ENCODE assay signal across 8 cellular contexts in genomic region chr13:99498304-99499161, GRCh38. TPM values are rescaled to one million over a fixed set of nuclear protein-coding genes. Genes with fewer than 3 reads are reported as not detected.
DNase-seq lines count a peak whose midpoint lies in the region; ATAC-seq and TF ChIP-seq lines count a peak whose summit lies in the region.

No MANE protein-coding gene starts in this region.

- H3K27ac ChIP-seq in heart right ventricle = peak overlapping the region; percentile 20 to 95 (median 92)

- intact Hi-C loops in heart right ventricle (cut with DNase I) = loop anchor here in 2 of 10 donors (5.0 kb wide), 1 partner anchor 56 kb away; no protein-coding TSS in a partner anchor

- no peaks in the 10 kb centered on the region for H3K36me3 ChIP-seq in heart right ventricle

- peak overlapping the region; percentile 94 for H3K4me3 Mint-ChIP-seq in type B pancreatic cell

- H3K4me1 ChIP-seq in heart right ventricle = peaks cover 3 to 70% (median 48%) of the 10 kb centered on the region in 9 donors

- WGBS in heart right ventricle, 2 donors = 5 to 6% methylated on average over 49 of the region's 49 CpGs

- no peaks in the 10 kb centered on the region for H3K27me3 ChIP-seq in heart right ventricle

- TF ChIP-seq CTCF in GM12875 (IDR thresholded peaks at IDR 0.05; ENCODE audit: borderline replicate concordance, insufficient read depth, low read depth, low read length) (no peak), heart right ventricle (IDR thresholded peaks at IDR 0.05) (no peak), type B pancreatic cell (conservative IDR thresholded peaks at IDR 0.05) (no peak)

- peak overlapping the region; percentile 98 for H3K27ac Mint-ChIP-seq in type B pancreatic cell

- peak overlapping the region; percentile 63 for H3K4me3 ChIP-seq in GM12875 (ENCODE audit: low read depth, low read length)
- H3K4me3 ChIP-seq in heart right ventricle = peak overlapping the region; percentile 42 to 66 (median 58)

- H3K36me3 Mint-ChIP-seq in type B pancreatic cell = peaks cover 9% of the 10 kb centered on the region

- peaks cover 0 to 6% (median 0%) of the 10 kb centered on the region in 11 donors for H3K9me3 ChIP-seq in heart right ventricle

- DNase-seq in NCI-H1436 treated with DMSO at 0.1 percent for 48 hours (lab: John Stamatoyannopoulos, UW) (peak; percentile 93), T follicular helper cell (ENCODE audit: low read depth) (peak; percentile 93), amniotic epithelial cell (ENCODE audit: low read depth) (peak; percentile 96), heart right ventricle (peak; percentile 96 to 97), pons (ENCODE audit: low spot score) (peak; percentile 95), type B pancreatic cell (ENCODE audit: extremely low spot score, unreplicated experiment) (peak; percentile 98)

- H3K9me3 Mint-ChIP-seq in type B pancreatic cell = peaks cover 13% of the 10 kb centered on the region

- H3K4me1 Mint-ChIP-seq in type B pancreatic cell (ENCODE audit: unreplicated experiment) = peaks cover 41% of the 10 kb centered on the region

- H3K27me3 Mint-ChIP-seq in type B pancreatic cell = peaks cover 9% of the 10 kb centered on the region

- ATAC-seq in HG02763 (IDR thresholded peaks at IDR 0.05; ENCODE audit: unreplicated experiment) (peak; percentile 51), heart right ventricle (peak; percentile 84 to 93 (median 88))

RNA-seq across cellular contexts. Expression of gene TM9SF2, which starts 2.7 kb away (rescaled TPM):
- total RNA-seq in heart right ventricle = 10 to 100 TPM; 51.7 to 78.8 (median 62.8) TPM
- polyA plus RNA-seq in heart right ventricle = 10 to 100 TPM; 27.9 to 53.0 TPM
- total RNA-seq in type B pancreatic cell (ENCODE audit: low replicate concordance) = 113 and 168 TPM in 2 replicates

Comparison
In these comparisons a context has a peak if more than half of its experiments do, and no peak if none do; other contexts are left out.
1. Peak in every context shown above with its lines: DNase-seq, ATAC-seq, H3K4me3 ChIP-seq and H3K27ac ChIP-seq.